In genomic region chr14:74863274-74863673, GRCh38 we compare ENCODE assay signal across 22 cellular contexts. TPM values are rescaled to one million over a fixed set of nuclear protein-coding genes. Genes with fewer than 3 reads are reported as not detected.
A peak's percentile ranks its signal among the peaks of the same experiment; 100 is the strongest.
DNase-seq lines count a peak whose midpoint lies in the region; ATAC-seq and TF ChIP-seq lines count a peak whose summit lies in the region.
"Had no signal": no experiment of that assay in that cellular context is flagged by ENCODE, and none has a peak within 500 bp of the region (broad histone marks: within the 10 kb centered on the region; RNA-seq: fewer than 3 reads in every experiment).

No MANE protein-coding gene starts in this region.

- no peak overlapping the region for H4K91ac ChIP-seq in H9 (ENCODE audit: insufficient read length, low read depth, low read length)

- no peak overlapping the region for H2AK5ac ChIP-seq in H9 (ENCODE audit: insufficient read length, low read length)

- no peak overlapping the region for H2BK20ac ChIP-seq in H9 (ENCODE audit: low read depth, low read length, poor library complexity, severe bottlenecking)

- CTCF ChIA-PET in PC-9 (lab: Charles Lee): interaction anchor here (0.8 to 8.0 kb wide), 4 partner anchors 14 to 255 kb away, joined by 3 to 128 read pairs (median 14); no protein-coding TSS in a partner anchor

- H3K27me3 Mint-ChIP-seq in H9 (ENCODE audit: low read depth): peaks cover 3% of the 10 kb centered on the region; the same call in 1 of the 2 replicates
- H3K27me3 Mint-ChIP-seq: activated CD8-positive, alpha-beta T cell treated with anti-CD3 and anti-CD28 coated beads for 36 hours; stimulated activated memory B cell treated with anti-CD40 and anti-IgM and Interleukin-4, amounts not matched to agents 10 μg/mL and 1 μg/mL and 100 μg/mL, for 72 hours had no signal

- H3K18ac ChIP-seq in H9 (ENCODE audit: insufficient read length, low read depth, low read length): peak overlapping the region; percentile 44

- H3K4me1 ChIP-seq in H9 (ENCODE audit: insufficient read depth, low read length) (no peaks in the 10 kb centered on the region), spleen (peaks cover 0 to 40% (median 12%) of the 10 kb centered on the region in 6 donors), PC-9 (replicated peaks; ENCODE audit: insufficient read depth) (no peaks in the 10 kb centered on the region)
- H3K4me1 ChIP-seq: HAP-1 had no signal

- no peaks in the 10 kb centered on the region for H3K9me3 ChIP-seq in H9 (ENCODE audit: control insufficient read depth, low read depth, low read length)
- no peaks in the 10 kb centered on the region for H3K9me3 ChIP-seq in spleen
- no peaks in the 10 kb centered on the region for H3K9me3 ChIP-seq in PC-9 (ENCODE audit: insufficient read depth, low read depth)
- H3K9me3 ChIP-seq: HAP-1, thyroid gland had no signal

- TF ChIP-seq POLR2A in spleen (IDR thresholded peaks at IDR 0.05): no peak

- POLR2A ChIA-PET in PC-9 (lab: Charles Lee; ENCODE audit: unreplicated experiment): no interaction called here

- H3K9me2 ChIP-seq in PC-9 (ENCODE audit: insufficient read depth): no peaks in the 10 kb centered on the region

- H3K9me3 Mint-ChIP-seq in H9: no peaks in the 10 kb centered on the region
- H3K9me3 Mint-ChIP-seq: activated CD8-positive, alpha-beta T cell treated with anti-CD3 and anti-CD28 coated beads for 36 hours; stimulated activated memory B cell treated with anti-CD40 and anti-IgM and Interleukin-4, amounts not matched to agents 10 μg/mL and 1 μg/mL and 100 μg/mL, for 72 hours had no signal

- H2BK5ac ChIP-seq in H9 (ENCODE audit: insufficient read length, low read length): no peak overlapping the region

- H2BK120ac ChIP-seq in H9 (ENCODE audit: low read depth, low read length, poor library complexity, severe bottlenecking): no peak overlapping the region

- H2BK12ac ChIP-seq in H9 (ENCODE audit: insufficient read length, low read depth, low read length): no peak overlapping the region

- H3K4me1 Mint-ChIP-seq in H9: peaks cover 0 to 5% of the 10 kb centered on the region in 2 experiments; a peak in 1 of 4 replicates

- no peak overlapping the region for H3K23ac ChIP-seq in H9 (ENCODE audit: insufficient read length, low read depth, low read length)

- no peak overlapping the region for H3K4me3 Mint-ChIP-seq in H9
- H3K4me3 Mint-ChIP-seq: activated CD8-positive, alpha-beta T cell treated with anti-CD3 and anti-CD28 coated beads for 36 hours; stimulated activated memory B cell treated with anti-CD40 and anti-IgM and Interleukin-4, amounts not matched to agents 10 μg/mL and 1 μg/mL and 100 μg/mL, for 72 hours had no signal

- H3K14ac ChIP-seq in H9 (ENCODE audit: insufficient read depth, low read length): no peak overlapping the region

- no peak overlapping the region for H3K4me2 ChIP-seq in H9 (ENCODE audit: insufficient read depth, insufficient read length, low read length)
- H3K4me2 ChIP-seq in PC-9: no peak overlapping the region

- H3K56ac ChIP-seq in H9 (ENCODE audit: insufficient read length, low read depth, low read length): no peak overlapping the region

- H2AFZ ChIP-seq in H9 (ENCODE audit: low read length): no peak overlapping the region
- H2AFZ ChIP-seq in PC-9: no peak overlapping the region

- H4K8ac ChIP-seq in H9 (replicated peaks; ENCODE audit: insufficient read length, low read depth, low read length): no peak overlapping the region

- H2BK15ac ChIP-seq in H9 (ENCODE audit: low read depth, low read length): no peak overlapping the region

- TF ChIP-seq CTCF in H9 (conservative IDR thresholded peaks at IDR 0.05) (no peak), spleen (IDR thresholded peaks at IDR 0.05 in 8 of 11, conservative IDR thresholded peaks at IDR 0.05 in 3 of 11) (no peak), PC-9 (conservative IDR thresholded peaks at IDR 0.05) (no peak)

- BruUV-seq in PC-9 (replicated peaks; lab: Mats Ljungman, UMichigan): no TSS peak

- H3K79me1 ChIP-seq in H9 (ENCODE audit: insufficient read depth, low read depth, low read length, poor library complexity, severe bottlenecking): no peaks in the 10 kb centered on the region

- H3K79me2 ChIP-seq in H9 (ENCODE audit: insufficient read depth, low read length): no peaks in the 10 kb centered on the region
- H3K79me2 ChIP-seq in PC-9 (ENCODE audit: low read depth): no peaks in the 10 kb centered on the region

- no peaks in the 10 kb centered on the region for H3K27me3 ChIP-seq in H9 (ENCODE audit: insufficient read depth, low read length)
- H3K27me3 ChIP-seq in spleen (replicated peaks in 1 of 7): no peaks in the 10 kb centered on the region
- peaks cover 18% of the 10 kb centered on the region for H3K27me3 ChIP-seq in PC-9 (ENCODE audit: insufficient read depth, low read depth)
- H3K27me3 ChIP-seq: thyroid gland had no signal

- H3K9ac ChIP-seq in H9 (ENCODE audit: extremely low read depth, insufficient read length, low read length): no peak overlapping the region

- H3K27ac ChIP-seq in H9 (ENCODE audit: insufficient read length, low read depth, low read length) (no peak overlapping the region), spleen (no peak overlapping the region), PC-9 (no peak overlapping the region)
- H3K27ac ChIP-seq: thyroid gland had no signal

- H4K5ac ChIP-seq in H9 (ENCODE audit: insufficient read length, low read depth, low read length): no peak overlapping the region

- no peaks in the 10 kb centered on the region for H4K20me1 ChIP-seq in H9 (ENCODE audit: control insufficient read depth, insufficient read depth, insufficient read length)
- H4K20me1 ChIP-seq in PC-9 (ENCODE audit: insufficient read depth): no peaks in the 10 kb centered on the region

- H3F3A ChIP-seq in PC-9 (ENCODE audit: insufficient read depth, low read depth): peaks cover 24% of the 10 kb centered on the region; the same call in 1 of the 2 replicates

- H3K4me3 ChIP-seq in spleen (no peak overlapping the region), PC-9 (no peak overlapping the region)
- H3K4me3 ChIP-seq: HAP-1, thyroid gland had no signal

- no peak overlapping the region for H3K4ac ChIP-seq in H9 (ENCODE audit: low read depth, low read length)

- no peaks in the 10 kb centered on the region for H3K23me2 ChIP-seq in H9 (ENCODE audit: insufficient read length, low read depth, low read length, poor library complexity, severe bottlenecking)

- H3K27ac Mint-ChIP-seq in H9: peak overlapping the region in 1 of 3 experiments; percentile 52; a peak in 1 of 7 replicates
- H3K27ac Mint-ChIP-seq: activated CD8-positive, alpha-beta T cell treated with anti-CD3 and anti-CD28 coated beads for 36 hours; stimulated activated memory B cell treated with anti-CD40 and anti-IgM and Interleukin-4, amounts not matched to agents 10 μg/mL and 1 μg/mL and 100 μg/mL, for 72 hours had no signal

- H3T11ph ChIP-seq in H9 (ENCODE audit: low read length): no peak overlapping the region

- DNase-seq in H9 (no peak), MV-4-11 (lab: John Stamatoyannopoulos, UW) (peak; percentile 82), head of caudate nucleus (peak in 28 of 42 donors; percentile 18 to 61 (median 41)), spleen (peak; percentile 77), PC-9 (no peak), cerebellum (ENCODE audit: low spot score) (no peak)
- DNase-seq: activated CD8-positive, alpha-beta T cell treated with anti-CD3 and anti-CD28 coated beads for 36 hours; activated naive CD4-positive, alpha-beta T cell; DMS79 treated with DMSO at 0.1 percent for 48 hours; foreskin fibroblast; NCI-H524 treated with DMSO at 0.1 percent for 48 hours; SHP77 treated with DMSO at 0.1 percent for 48 hours; thyroid gland had no signal

- WGBS in H9 (ENCODE audit: extremely low coverage, insufficient read length, low lambda C conversion rate): no CpG with 5 or more reads among the region's 9 CpGs
- 31 to 68% (median 48%) methylated on average over 2 to 9 of the region's 9 CpGs for WGBS in spleen, 5 donors

- H3K36me3 Mint-ChIP-seq in H9 (ENCODE audit: insufficient read depth in 1 of 3, low read depth in 3 of 3): no peaks in the 10 kb centered on the region
- H3K36me3 Mint-ChIP-seq: stimulated activated memory B cell treated with anti-CD40 and anti-IgM and Interleukin-4, amounts not matched to agents 10 μg/mL and 1 μg/mL and 100 μg/mL, for 72 hours had no signal

- H3K36me3 ChIP-seq in spleen (no peaks in the 10 kb centered on the region), PC-9 (ENCODE audit: low read depth) (no peaks in the 10 kb centered on the region)
- H3K36me3 ChIP-seq: HAP-1, thyroid gland had no signal

- ATAC-seq in HG02588 (IDR thresholded peaks at IDR 0.05; ENCODE audit: unreplicated experiment): no peak
- ATAC-seq: activated CD8-positive, alpha-beta T cell treated with anti-CD3 and anti-CD28 coated beads for 36 hours; stimulated activated memory B cell treated with anti-CD40 and anti-IgM and Interleukin-4, amounts not matched to agents 10 μg/mL and 1 μg/mL and 100 μg/mL, for 72 hours had no signal

- intact Hi-C loops in head of caudate nucleus (cut with DNase I): loop anchor here (5.0 kb wide), 1 partner anchor 44 kb away; no protein-coding TSS in a partner anchor
- intact Hi-C loops in spleen (cut with DNase I; ENCODE audit: low total_unique reads): loop anchor here (5.0 to 10.0 kb wide), 2 partner anchors 44 to 222 kb away; no protein-coding TSS in a partner anchor
- intact Hi-C loops in PC-9 (cut with micrococcal nuclease; ENCODE audit: unreplicated experiment): no loop called here

RNA-seq across cellular contexts. Expression of gene PROX2, which starts 12.7 kb away (rescaled TPM):
- total RNA-seq in H9 (2021) (not detected in 2 replicates), spleen (under 1 TPM in 2 of 7 donors, not detected in 5; 0.41 to 0.43 TPM), PC-9 (2021) (not detected in 2 replicates), cerebellum (not detected)
- polyA plus RNA-seq in spleen: under 1 TPM in 2 of 3 donors, not detected in 1; 0.06 to 0.09 TPM
- total RNA-seq: epithelial cell of proximal tubule, HT1080, LHCN-M2, lung microvascular endothelial cell, myocyte, osteoblast, thyroid gland had no signal

RNA-seq across cellular contexts. Expression of gene DLST, which starts 18.4 kb away (rescaled TPM):
- 116 and 120 TPM in 2 replicates for total RNA-seq in H9 (2021)
- 10 to 100 TPM; 70.9 to 80.0 (median 78.6) TPM for total RNA-seq in spleen
- polyA plus RNA-seq in spleen: 10 to 100 TPM; 33.1 to 48.5 (median 33.4) TPM
- total RNA-seq in PC-9 (2021): 309 and 320 TPM in 2 replicates
- 43.9 TPM for total RNA-seq in cerebellum

RNA-seq across cellular contexts. Expression of gene RPS6KL1, which starts 59.8 kb away (rescaled TPM):
- total RNA-seq in H9 (2021) (13.8 and 18.8 TPM in 2 replicates), spleen (10 to 100 TPM in 1 of 7 donors, 1 to 10 TPM in 6; 1.7 to 15.7 (median 5.7) TPM), PC-9 (2021) (3.4 and 4.2 TPM in 2 replicates), cerebellum (42.4 TPM)
- 1 to 10 TPM; 3.3 to 4.6 (median 4.6) TPM for polyA plus RNA-seq in spleen
- total RNA-seq: HT1080 had no signal

Comparison
In these comparisons a context has a peak if more than half of its experiments do, and no peak if none do; other contexts are left out.
1. DNase-seq: peak in MV-4-11 (single experiment), head of caudate nucleus (28 of 42) and spleen (single experiment); none in H9 (single experiment), PC-9 (0 of 2) and cerebellum (single experiment).